ENCODE assay signal across 9 cellular contexts in the genomic region with DNA sequence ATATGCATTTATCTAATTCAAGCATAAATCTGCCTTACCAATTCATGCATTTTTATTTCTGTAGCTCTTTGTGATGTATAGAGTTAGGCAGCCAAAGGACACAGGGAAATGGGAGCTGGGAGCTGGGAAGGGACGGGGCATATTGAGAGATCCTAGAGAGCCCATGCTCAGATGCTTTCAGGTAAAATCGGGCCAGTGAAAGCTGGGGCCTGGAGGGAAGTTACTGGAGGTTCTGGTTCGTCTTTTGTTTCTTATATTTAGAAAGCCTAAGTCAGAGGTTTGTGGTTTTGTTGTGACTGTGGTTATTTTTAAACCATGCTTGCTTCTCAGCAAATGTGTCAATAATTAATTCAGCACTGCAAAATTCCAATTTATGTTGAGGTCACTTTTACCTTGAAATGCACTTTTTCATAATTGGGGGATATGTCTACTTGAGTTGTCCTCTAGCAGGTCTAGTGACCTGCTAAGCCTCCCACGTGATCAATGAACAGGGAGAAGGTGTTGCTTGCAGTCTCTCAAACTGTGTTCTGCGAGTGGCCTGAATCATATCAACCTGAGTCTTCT. TPM values are rescaled to one million over a fixed set of nuclear protein-coding genes. Genes with fewer than 3 reads are reported as not detected.
DNase-seq lines count a peak whose midpoint lies in the region; ATAC-seq, FAIRE-seq and TF ChIP-seq lines count a peak whose summit lies in the region.
"Had no signal": no experiment of that assay in that cellular context is flagged by ENCODE, and none has a peak within 500 bp of the region (broad histone marks: within the 10 kb centered on the region; RNA-seq: fewer than 3 reads in every experiment).

No MANE protein-coding gene starts in this region.

- intact Hi-C loops in head of caudate nucleus (cut with DNase I), result no loop called here

- peak overlapping the region; percentile 87 for H3K4me3 Mint-ChIP-seq in central memory CD8-positive, alpha-beta T cell
- H3K4me3 Mint-ChIP-seq in naive thymus-derived CD8-positive, alpha-beta T cell, result peak overlapping the region; percentile 74 to 99 (median 80)

- no peaks in the 10 kb centered on the region for H3K9me3 Mint-ChIP-seq in central memory CD8-positive, alpha-beta T cell
- H3K9me3 Mint-ChIP-seq in naive thymus-derived CD8-positive, alpha-beta T cell, result no peaks in the 10 kb centered on the region

- no peaks in the 10 kb centered on the region for H3K27me3 Mint-ChIP-seq in central memory CD8-positive, alpha-beta T cell
- H3K27me3 Mint-ChIP-seq in naive thymus-derived CD8-positive, alpha-beta T cell, result peaks cover 0 to 20% (median 3%) of the 10 kb centered on the region in 5 donors

- H3K27ac Mint-ChIP-seq in central memory CD8-positive, alpha-beta T cell (ENCODE audit: low read depth), result peak overlapping the region; percentile 97
- H3K27ac Mint-ChIP-seq in naive thymus-derived CD8-positive, alpha-beta T cell, result peak overlapping the region; percentile 54 to 98 (median 92)

- peaks cover 30% of the 10 kb centered on the region for H3K36me3 Mint-ChIP-seq in central memory CD8-positive, alpha-beta T cell (ENCODE audit: insufficient read depth)
- peaks cover 0 to 8% (median 0%) of the 10 kb centered on the region in 3 donors for H3K36me3 Mint-ChIP-seq in naive thymus-derived CD8-positive, alpha-beta T cell

- no peak for TF ChIP-seq CTCF in D721Med (IDR thresholded peaks at IDR 0.05; ENCODE audit: insufficient read depth, missing control alignments)

- DNase-seq in GM19239 (ENCODE audit: insufficient read length, low spot score) (no peak), D721Med (ENCODE audit: insufficient read length, low spot score) (no peak), head of caudate nucleus (no peak)
- no peak for DNase-seq in central memory CD8-positive, alpha-beta T cell (ENCODE audit: low spot score in 2 of 2)
- DNase-seq in naive thymus-derived CD8-positive, alpha-beta T cell, result peak in 3 of 10 donors; percentile 25 to 46 (median 32)
- DNase-seq in stimulated activated CD4-positive, alpha-beta T cell treated with anti-CD3 and anti-CD28 coated beads, Interleukin-2, amount 100 ng/mL, for 48 hours, result no peak

- H3K9me3 ChIP-seq in KOPT-K1 (ENCODE audit: insufficient read depth, low read length, poor library complexity, severe bottlenecking), result no peaks in the 10 kb centered on the region

- peak overlapping the region; percentile 40 for H3K27ac ChIP-seq in KOPT-K1 (ENCODE audit: low read depth, low read length, poor library complexity, severe bottlenecking)

- FAIRE-seq in GM19239 (lab: Jason Lieb, UNC) (peak; percentile 81), D721Med (lab: Jason Lieb, UNC) (no peak)

- POLR2A ChIA-PET in naive thymus-derived CD8-positive, alpha-beta T cell (lab: Charles Lee), result no interaction called here

- no peaks in the 10 kb centered on the region for H3K36me3 ChIP-seq in KOPT-K1 (ENCODE audit: insufficient read depth, low read length)

- H3K4me1 Mint-ChIP-seq in central memory CD8-positive, alpha-beta T cell, result peaks cover 84% of the 10 kb centered on the region
- H3K4me1 Mint-ChIP-seq in naive thymus-derived CD8-positive, alpha-beta T cell, result peaks cover 25 to 94% (median 65%) of the 10 kb centered on the region in 4 donors

- no peak for ATAC-seq in central memory CD8-positive, alpha-beta T cell (replicated peaks; ENCODE audit: extremely low read depth, poor library complexity, severe bottlenecking)
- no peak for ATAC-seq in naive thymus-derived CD8-positive, alpha-beta T cell
- no peak for ATAC-seq in GM21786 (IDR thresholded peaks at IDR 0.05; ENCODE audit: unreplicated experiment)

RNA-seq across cellular contexts. Expression of gene IFIT3, which starts 5.0 kb away (rescaled TPM):
- total RNA-seq in naive thymus-derived CD8-positive, alpha-beta T cell, result under 1 TPM; 0.57 to 0.58 TPM
- 1 to 10 TPM; 1.0 to 3.2 (median 2.6) TPM for polyA plus RNA-seq in naive thymus-derived CD8-positive, alpha-beta T cell

RNA-seq across cellular contexts. Expression of gene IFIT2, which starts 31.0 kb away (rescaled TPM):
- total RNA-seq in naive thymus-derived CD8-positive, alpha-beta T cell, result 1 to 10 TPM; 5.6 to 7.0 TPM
- polyA plus RNA-seq in naive thymus-derived CD8-positive, alpha-beta T cell, result 1 to 10 TPM; 3.7 to 7.0 (median 5.7) TPM

RNA-seq across cellular contexts. Expression of gene IFIT1B, which starts 45.1 kb away (rescaled TPM):
- not detected for total RNA-seq in naive thymus-derived CD8-positive, alpha-beta T cell
- polyA plus RNA-seq in naive thymus-derived CD8-positive, alpha-beta T cell, result not detected
- total RNA-seq: T-helper 2 cell treated with Interferon-gamma antibody and Interleukin-4, amounts not matched to agents 100 ng/mL and 5 ng/mL, for 36 hours had no signal

RNA-seq across cellular contexts. Expression of gene IFIT1, which starts 59.6 kb away (rescaled TPM):
- total RNA-seq in naive thymus-derived CD8-positive, alpha-beta T cell, result 1 to 10 TPM; 2.9 to 3.7 TPM
- 1 to 10 TPM; 1.0 to 6.9 (median 2.9) TPM for polyA plus RNA-seq in naive thymus-derived CD8-positive, alpha-beta T cell
